In genomic region chr15:51318382-51319150, GRCh38 we compare ENCODE assay signal across 17 cellular contexts. TPM values are rescaled to one million over a fixed set of nuclear protein-coding genes. Genes with fewer than 3 reads are reported as not detected.
DNase-seq lines count a peak whose midpoint lies in the region; ATAC-seq, FAIRE-seq and TF ChIP-seq lines count a peak whose summit lies in the region.
"Had no signal": no experiment of that assay in that cellular context is flagged by ENCODE, and none has a peak within 500 bp of the region (broad histone marks: within the 10 kb centered on the region; RNA-seq: fewer than 3 reads in every experiment).

No MANE protein-coding gene starts in this region.

- ATAC-seq in psoas muscle: no peak
- no peak for ATAC-seq in GM18870 (IDR thresholded peaks at IDR 0.05; ENCODE audit: unreplicated experiment)
- ATAC-seq: activated naive CD4-positive, alpha-beta T cell treated with anti-CD3 and anti-CD28 coated beads, Interleukin-2, amount 50 U/mL, for 72 hours; SK-N-SH treated with all-trans-retinoic acid at 6 μM for 48 hours had no signal

- peaks cover 5% of the 10 kb centered on the region for H3K9me3 Mint-ChIP-seq in astrocyte (ENCODE audit: unreplicated experiment)
- H3K9me3 Mint-ChIP-seq: activated naive CD4-positive, alpha-beta T cell treated with anti-CD3 and anti-CD28 coated beads, Interleukin-2, amount 50 U/mL, for 72 hours; immature natural killer cell had no signal

- 21 to 31% methylated on average over 7 of the region's 7 CpGs for WGBS in GM23248 (ENCODE audit: low coverage in 1 of 2, low lambda C conversion rate in 2 of 2, missing lambda C conversion rate in 2 of 2), 2 experiments
- 38 to 60% (median 43%) methylated on average over 7 of the region's 7 CpGs for WGBS in psoas muscle, 3 donors

- TF ChIP-seq CTCF in astrocyte (IDR thresholded peaks at IDR 0.05; ENCODE audit: insufficient read depth, low read depth, low read length) (no peak), fibroblast of the aortic adventitia (IDR thresholded peaks at IDR 0.05; ENCODE audit: insufficient read depth, low read length) (no peak), psoas muscle (IDR thresholded peaks at IDR 0.05) (no peak), ascending aorta (IDR thresholded peaks at IDR 0.05) (no peak)

- H3K4me1 ChIP-seq in GM23248 (ENCODE audit: insufficient read depth) (peaks cover 15% of the 10 kb centered on the region), astrocyte (ENCODE audit: insufficient read depth, low read length) (no peaks in the 10 kb centered on the region), psoas muscle (no peaks in the 10 kb centered on the region), ascending aorta (peaks cover 0 to 7% of the 10 kb centered on the region in 2 donors)
- H3K4me1 ChIP-seq: BLaER1 had no signal

- H3K27me3 ChIP-seq in GM23248 (replicated peaks; ENCODE audit: insufficient read depth) (no peaks in the 10 kb centered on the region), astrocyte (ENCODE audit: insufficient read depth, low read length) (peaks cover 5% of the 10 kb centered on the region), psoas muscle (ENCODE audit: insufficient read depth in 3 of 3, low read length in 2 of 3) (no peaks in the 10 kb centered on the region), ascending aorta (no peaks in the 10 kb centered on the region)
- H3K27me3 ChIP-seq: BLaER1, tibial artery had no signal

- DNase-seq in GM23248 (peak; percentile 61), astrocyte (ENCODE audit: low read depth) (peak; percentile 78), fibroblast of the aortic adventitia (ENCODE audit: low read depth) (peak; percentile 62), psoas muscle (no peak), NCI-H526 (lab: John Stamatoyannopoulos, UW) (no peak), ascending aorta (ENCODE audit: low spot score in 2 of 2) (no peak), occipital lobe (lab: John Stamatoyannopoulos, UW) (no peak)
- DNase-seq: activated CD4-positive, alpha-beta T cell treated with anti-CD3 and anti-CD28 coated beads, Interleukin-2, amount 50 U/mL, for 1 hour; activated T-cell treated with anti-CD3 and anti-CD28 coated beads for 4 hours; immature natural killer cell; NCI-H1048; small intestine had no signal

- H3K4me3 ChIP-seq in GM23248: no peak overlapping the region
- H3K4me3 ChIP-seq in astrocyte (ENCODE audit: insufficient read depth, low read depth, low read length): no peak overlapping the region
- H3K4me3 ChIP-seq in fibroblast of the aortic adventitia (ENCODE audit: low read depth, low read length): no peak overlapping the region
- H3K4me3 ChIP-seq in psoas muscle: no peak overlapping the region
- H3K4me3 ChIP-seq in ascending aorta: no peak overlapping the region
- H3K4me3 ChIP-seq: BLaER1, tibial artery had no signal

- peaks cover 21% of the 10 kb centered on the region for H3K27me3 Mint-ChIP-seq in astrocyte (ENCODE audit: low read depth, unreplicated experiment)

- in situ Hi-C loops in GM23248 (cut with MboI): no loop called here

- no peak overlapping the region for H2AFZ ChIP-seq in GM23248
- no peak overlapping the region for H2AFZ ChIP-seq in astrocyte (ENCODE audit: low read depth, low read length)

- intact Hi-C loops in psoas muscle (cut with DNase I) (no loop called here), ascending aorta (cut with DNase I) (no loop called here)

- H3K79me2 ChIP-seq in GM23248 (ENCODE audit: insufficient read depth) (no peaks in the 10 kb centered on the region), astrocyte (ENCODE audit: insufficient read depth, low read length) (no peaks in the 10 kb centered on the region)

- H3F3A ChIP-seq in GM23248 (ENCODE audit: insufficient read depth): peaks cover 21% of the 10 kb centered on the region; the same call in 1 of the 2 replicates

- no peaks in the 10 kb centered on the region for H3K9me2 ChIP-seq in GM23248 (ENCODE audit: insufficient read depth)

- no peaks in the 10 kb centered on the region for H4K20me1 ChIP-seq in GM23248 (ENCODE audit: insufficient read depth)
- no peaks in the 10 kb centered on the region for H4K20me1 ChIP-seq in astrocyte (ENCODE audit: insufficient read depth, low read length)
- H4K20me1 ChIP-seq: BLaER1 had no signal

- no peak for FAIRE-seq in astrocyte (lab: Jason Lieb, UNC)
- FAIRE-seq: small intestine had no signal

- H3K4me1 Mint-ChIP-seq in astrocyte (ENCODE audit: low read depth, unreplicated experiment): peaks cover 12% of the 10 kb centered on the region
- H3K4me1 Mint-ChIP-seq: immature natural killer cell had no signal

- peak overlapping the region; percentile 16 for H3K4me2 ChIP-seq in GM23248 (ENCODE audit: unreplicated experiment)
- H3K4me2 ChIP-seq in astrocyte (ENCODE audit: low read length): no peak overlapping the region
- H3K4me2 ChIP-seq: BLaER1 had no signal

- peak overlapping the region; percentile 43 for H3K27ac Mint-ChIP-seq in astrocyte (ENCODE audit: unreplicated experiment)
- H3K27ac Mint-ChIP-seq: activated naive CD4-positive, alpha-beta T cell treated with anti-CD3 and anti-CD28 coated beads, Interleukin-2, amount 50 U/mL, for 72 hours; immature natural killer cell had no signal

- H3K36me3 Mint-ChIP-seq in astrocyte (ENCODE audit: low read depth, unreplicated experiment): no peaks in the 10 kb centered on the region
- H3K36me3 Mint-ChIP-seq: activated naive CD4-positive, alpha-beta T cell treated with anti-CD3 and anti-CD28 coated beads, Interleukin-2, amount 50 U/mL, for 72 hours; immature natural killer cell had no signal

- H3K36me3 ChIP-seq in GM23248 (ENCODE audit: low read depth) (no peaks in the 10 kb centered on the region), astrocyte (ENCODE audit: insufficient read depth, low read length) (no peaks in the 10 kb centered on the region), psoas muscle (ENCODE audit: insufficient read depth in 1 of 2, low read depth in 1 of 2) (no peaks in the 10 kb centered on the region), ascending aorta (no peaks in the 10 kb centered on the region)
- H3K36me3 ChIP-seq: BLaER1, tibial artery had no signal

- no peak overlapping the region for H3K4me3 Mint-ChIP-seq in astrocyte (ENCODE audit: unreplicated experiment)
- H3K4me3 Mint-ChIP-seq: immature natural killer cell had no signal

- H3K27ac ChIP-seq in GM23248 (peak overlapping the region; percentile 25; the same call in 1 of the 2 replicates), astrocyte (ENCODE audit: low read depth, low read length) (no peak overlapping the region), psoas muscle (peak overlapping the region; percentile 0), ascending aorta (no peak overlapping the region)
- H3K27ac ChIP-seq: BLaER1, tibial artery had no signal

- H3K9me3 ChIP-seq in GM23248 (ENCODE audit: low read depth) (no peaks in the 10 kb centered on the region), astrocyte (ENCODE audit: insufficient read depth, low read depth, low read length) (no peaks in the 10 kb centered on the region), psoas muscle (no peaks in the 10 kb centered on the region), ascending aorta (no peaks in the 10 kb centered on the region)
- H3K9me3 ChIP-seq: BLaER1, tibial artery had no signal

- H3K9ac ChIP-seq in GM23248: no peak overlapping the region
- H3K9ac ChIP-seq in astrocyte (ENCODE audit: low read length): no peak overlapping the region
- H3K9ac ChIP-seq: BLaER1 had no signal

RNA-seq across cellular contexts. Expression of gene CYP19A1, which starts 19.8 kb away (rescaled TPM):
- total RNA-seq in GM23248 (2014; rRNA removed; shearing (Covaris generic)): 0.51 and 0.76 TPM in 2 replicates
- polyA plus RNA-seq in GM23248 (2016; fragmentation: Nextera tagmentation; extraction: Ambion mirVana) (0.85 and 1.2 TPM in 2 replicates), psoas muscle (1 to 10 TPM in 1 of 3 donors, under 1 TPM in 2; 0.10 to 4.7 (median 0.21) TPM)
- total RNA-seq in astrocyte (0.65 and 0.75 TPM in 2 replicates), fibroblast of the aortic adventitia (ENCODE audit: low replicate concordance) (0.98 and 3.1 TPM in 2 replicates), psoas muscle (under 1 TPM; 0.21 to 0.71 (median 0.27) TPM), ascending aorta (95.7 TPM), occipital lobe (0.94 TPM)
- polyA plus RNA-seq: immature natural killer cell had no signal

RNA-seq across cellular contexts. Expression of gene GLDN, which starts 22.9 kb away (rescaled TPM):
- 0.25 and 2.8 TPM in 2 replicates for total RNA-seq in GM23248 (2014; rRNA removed; shearing (Covaris generic))
- polyA plus RNA-seq in GM23248 (2016; fragmentation: Nextera tagmentation; extraction: Ambion mirVana) (0.27 and 0.29 TPM in 2 replicates), psoas muscle (1 to 10 TPM in 1 of 3 donors, under 1 TPM in 2; 0.27 to 1.3 (median 0.77) TPM)
- total RNA-seq in astrocyte (0.09 TPM in 1 of 2 replicates, not detected in the other), fibroblast of the aortic adventitia (ENCODE audit: low replicate concordance) (0.49 and 13.3 TPM in 2 replicates), psoas muscle (1 to 10 TPM in 3 of 4 donors, under 1 TPM in 1; 0.07 to 1.7 (median 1.4) TPM), ascending aorta (3.4 TPM), occipital lobe (2.3 TPM)
- total RNA-seq: activated naive CD4-positive, alpha-beta T cell treated with anti-CD3 and anti-CD28 coated beads, Interleukin-2, amount 50 U/mL, for 72 hours had no signal
- polyA plus RNA-seq: immature natural killer cell had no signal

Comparison
In these comparisons a context has a peak if more than half of its experiments do, and no peak if none do; other contexts are left out.
1. DNase-seq: peak in GM23248 (single experiment), astrocyte (single experiment) and fibroblast of the aortic adventitia (single experiment); none in psoas muscle (0 of 2), NCI-H526 (0 of 2), ascending aorta (0 of 2) and occipital lobe (single experiment).
2. H3K27ac ChIP-seq: peak in GM23248 (single experiment) and psoas muscle (single experiment); none in astrocyte (single experiment) and ascending aorta (0 of 2).
3. RNA of gene CYP19A1, which starts 19.8 kb away (total RNA-seq): 95.7 TPM in ascending aorta (single experiment); 0.98 to 3.1 TPM in fibroblast of the aortic adventitia, 0.94 TPM in occipital lobe (single experiment), 0.51 to 0.76 TPM in GM23248, 0.65 to 0.75 TPM in astrocyte and 0.21 to 0.71 TPM in psoas muscle; every median in the first group is over 10 times any median in the second.